Comparison of ENCODE assay signal across 23 cellular contexts in the genomic region with DNA sequence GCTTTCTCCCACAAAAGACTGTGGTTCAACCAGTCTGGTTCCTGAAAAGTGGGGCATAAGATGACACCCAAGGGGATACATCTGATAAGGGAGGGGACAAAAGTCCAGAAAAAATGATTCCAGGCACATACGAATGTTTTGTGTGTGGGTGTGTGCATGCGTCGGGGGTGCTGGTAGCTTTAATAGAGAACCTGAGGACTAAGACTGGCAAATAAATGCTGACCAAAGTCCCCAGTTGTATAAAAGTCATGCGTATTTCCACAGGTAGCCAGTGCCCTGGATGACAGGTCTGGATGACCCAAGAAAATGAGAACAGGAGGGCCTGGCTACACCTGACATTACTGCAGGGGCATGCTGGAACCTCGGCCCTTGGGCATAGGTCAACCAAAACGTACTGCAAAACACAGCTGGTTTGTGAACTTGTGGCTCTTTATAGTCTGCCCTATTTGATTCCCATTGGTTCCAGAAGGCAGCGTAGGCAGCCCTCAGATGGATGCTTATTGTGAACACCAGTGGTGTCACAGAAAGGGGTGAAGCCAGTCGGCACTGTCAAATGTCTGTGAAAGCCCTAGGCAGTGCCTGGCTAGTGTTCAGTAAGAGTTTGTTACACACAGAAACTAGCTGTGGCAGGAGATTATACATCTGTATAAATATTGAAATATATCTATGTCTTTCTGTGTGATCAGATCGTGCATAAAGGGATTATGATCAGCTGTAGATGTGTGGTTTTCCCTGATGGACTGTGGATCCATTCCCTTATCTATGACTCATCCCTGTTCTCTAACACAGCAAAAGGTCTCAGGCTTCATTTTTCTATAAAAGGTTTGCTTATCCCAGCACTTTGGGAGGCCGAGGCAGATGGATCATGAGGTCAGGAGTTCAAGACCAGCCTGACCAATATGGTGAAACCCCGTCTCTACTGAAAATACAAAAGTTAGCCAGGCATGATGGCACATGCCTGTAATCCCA.
"Had no signal": no experiment of that assay in that cellular context is flagged by ENCODE, and none has a peak within 500 bp of the region (broad histone marks: within the 10 kb centered on the region; RNA-seq: fewer than 3 reads in every experiment).

No MANE protein-coding gene starts in this region.

- H3K27ac ChIP-seq: gastrocnemius medialis, left ventricle myocardium inferior, lower lobe of right lung, ovary, psoas muscle, skin epidermis, thoracic aorta, tibial nerve, upper lobe of left lung had no signal

- H3K9me3 ChIP-seq: gastrocnemius medialis, left ventricle myocardium inferior, lower lobe of right lung, ovary, psoas muscle, thoracic aorta, tibial nerve, upper lobe of left lung had no signal

- H3K9me3 Mint-ChIP-seq: effector memory CD8-positive, alpha-beta T cell; natural killer cell; stimulated activated naive CD8-positive, alpha-beta T cell treated with anti-CD3 and anti-CD28 coated beads, Interleukin-15, Interleukin-2, amounts not matched to agents 100 ng/mL and 50 ng/mL, for 24 hours had no signal

- H3K4me1 Mint-ChIP-seq: natural killer cell had no signal

- H3K27me3 ChIP-seq: gastrocnemius medialis, ovary, tibial nerve, upper lobe of left lung had no signal

- H3K27ac Mint-ChIP-seq: effector memory CD8-positive, alpha-beta T cell; memory B cell; natural killer cell; stimulated activated naive B cell treated with anti-CD40 and anti-IgM and Interleukin-4, amounts not matched to agents 10 μg/mL and 1 μg/mL and 100 μg/mL, for 72 hours; stimulated activated naive CD8-positive, alpha-beta T cell treated with anti-CD3 and anti-CD28 coated beads, Interleukin-15, Interleukin-2, amounts not matched to agents 100 ng/mL and 50 ng/mL, for 24 hours had no signal

- H3K36me3 ChIP-seq: gastrocnemius medialis, left ventricle myocardium inferior, lower lobe of right lung, ovary, thoracic aorta, tibial nerve, upper lobe of left lung had no signal

- H3K4me3 ChIP-seq: gastrocnemius medialis, left ventricle myocardium inferior, lower lobe of right lung, ovary, psoas muscle, skin epidermis, thoracic aorta, tibial nerve, upper lobe of left lung had no signal

- H3K4me1 ChIP-seq: gastrocnemius medialis, left ventricle myocardium inferior, lower lobe of right lung, psoas muscle, upper lobe of left lung had no signal

- H3K4me3 Mint-ChIP-seq: effector memory CD8-positive, alpha-beta T cell; memory B cell; natural killer cell; stimulated activated naive B cell treated with anti-CD40 and anti-IgM and Interleukin-4, amounts not matched to agents 10 μg/mL and 1 μg/mL and 100 μg/mL, for 72 hours; stimulated activated naive CD8-positive, alpha-beta T cell treated with anti-CD3 and anti-CD28 coated beads, Interleukin-15, Interleukin-2, amounts not matched to agents 100 ng/mL and 50 ng/mL, for 24 hours had no signal

- H3K36me3 Mint-ChIP-seq: memory B cell, natural killer cell had no signal

- DNase-seq: cortex of kidney; effector memory CD8-positive, alpha-beta T cell; foreskin fibroblast; gastrocnemius medialis; head of caudate nucleus; left cardiac atrium; left ventricle myocardium inferior; lower lobe of right lung; natural killer cell; occipital lobe; ovary; posterior cingulate gyrus; psoas muscle; right cardiac atrium; stimulated activated CD4-positive, alpha-beta T cell treated with anti-CD3 and anti-CD28 coated beads, Interleukin-15, amount 100 ng/mL, for 24 hours; stimulated activated CD4-positive, alpha-beta T cell treated with anti-CD3 and anti-CD28 coated beads, Interleukin-2, amount 100 ng/mL, for 48 hours; stimulated activated naive B cell treated with anti-CD40 and anti-IgM and Interleukin-4, amounts not matched to agents 10 μg/mL and 1 μg/mL and 100 μg/mL, for 72 hours; upper lobe of left lung had no signal

- ATAC-seq: effector memory CD8-positive, alpha-beta T cell; gastrocnemius medialis; left cardiac atrium; lower lobe of right lung; natural killer cell; psoas muscle; right cardiac atrium; stimulated activated naive B cell treated with anti-CD40 and anti-IgM and Interleukin-4, amounts not matched to agents 10 μg/mL and 1 μg/mL and 100 μg/mL, for 72 hours had no signal
